Comparison of ENCODE assay signal across 8 cellular contexts in genomic region chr17:82097919-82098168, GRCh38. TPM values are rescaled to one million over a fixed set of nuclear protein-coding genes. Genes with fewer than 3 reads are reported as not detected.
DNase-seq lines count a peak whose midpoint lies in the region; ATAC-seq, FAIRE-seq and TF ChIP-seq lines count a peak whose summit lies in the region.

No MANE protein-coding gene starts in this region.

- H3K9ac ChIP-seq in iPS-15b (ENCODE audit: low read depth, low read length) = peak overlapping the region; percentile 79

- no peak for FAIRE-seq in urothelium cell line (lab: Jason Lieb, UNC)

- no peaks in the 10 kb centered on the region for H3K27me3 ChIP-seq in heart left ventricle
- H3K27me3 ChIP-seq in iPS-15b (ENCODE audit: control insufficient read depth, insufficient read depth, low read length) = no peaks in the 10 kb centered on the region

- DNase-seq in heart left ventricle = no peak
- no peak for DNase-seq in Right ventricle myocardium superior
- DNase-seq in substantia nigra (lab: John Stamatoyannopoulos, UW) = peak in 1 of 49 donors; percentile 67
- no peak for DNase-seq in activated CD4-positive, CD25-positive, alpha-beta regulatory T cell treated with anti-CD3 and anti-CD28 coated beads, Interleukin-2, amount 50 U/mL, for 72 hours
- DNase-seq in foreskin melanocyte = no peak
- DNase-seq in urothelium cell line (ENCODE audit: low spot score) = no peak

- H3K4me3 ChIP-seq in heart left ventricle = peak overlapping the region; percentile 65 to 95 (median 82)
- H3K4me3 ChIP-seq in WI38 (ENCODE audit: low read depth, low read length) = peak overlapping the region; percentile 69
- peak overlapping the region; percentile 51 for H3K4me3 ChIP-seq in iPS-15b (ENCODE audit: low read depth, low read length)

- H3K36me3 ChIP-seq in heart left ventricle = peaks cover 0 to 33% (median 22%) of the 10 kb centered on the region in 9 donors
- peaks cover 31% of the 10 kb centered on the region for H3K36me3 ChIP-seq in iPS-15b (ENCODE audit: control insufficient read depth, insufficient read depth, low read length)

- intact Hi-C loops in heart left ventricle (cut with DNase I) = loop anchor here in 3 of 10 donors (1.0 to 5.0 kb wide), 7 partner anchors 31 to 121 kb away; partner anchors contain the start of genes DCXR (in 2 of the 3), ASPSCR1 (in 1 of the 3), DUS1L (in 1 of the 3) and LRRC45 (in 1 of the 3)
- intact Hi-C loops in Right ventricle myocardium superior (cut with DNase I) = loop anchor here (5.0 kb wide), 1 partner anchor 61 kb away; the partner anchor contains the start of gene DCXR

- 0% methylated on average over 23 to 36 of the region's 36 CpGs; no CpG with 5 or more reads in 1 of the 4 donors for WGBS in heart left ventricle, 4 donors

- ATAC-seq in heart left ventricle (no peak), Right ventricle myocardium superior (ENCODE audit: poor library complexity) (no peak)

- TF ChIP-seq POLR2A in heart left ventricle (IDR thresholded peaks at IDR 0.05) = no peak

- TF ChIP-seq CTCF in heart left ventricle (IDR thresholded peaks at IDR 0.05) (no peak), WI38 (IDR thresholded peaks at IDR 0.05; ENCODE audit: low read depth, low read length) (no peak)

- peak overlapping the region; percentile 69 to 99 (median 96) for H3K27ac ChIP-seq in heart left ventricle
- H3K27ac ChIP-seq in substantia nigra (ENCODE audit: low read depth, low read length, poor library complexity, severe bottlenecking) = peak overlapping the region; percentile 91

- H3K4me1 ChIP-seq in heart left ventricle (peaks cover 0 to 42% (median 23%) of the 10 kb centered on the region in 12 donors), iPS-15b (ENCODE audit: control insufficient read depth, insufficient read depth, low read length) (no peaks in the 10 kb centered on the region)

- H3K9me3 ChIP-seq in heart left ventricle (no peaks in the 10 kb centered on the region), iPS-15b (ENCODE audit: control insufficient read depth, insufficient read depth, low read length) (no peaks in the 10 kb centered on the region)

RNA-seq across cellular contexts. Expression of gene FASN, which starts 0.2 kb away (rescaled TPM):
- 100 to 1,000 TPM in 1 of 9 donors, 10 to 100 TPM in 7, 1 to 10 TPM in 1; 6.9 to 103 (median 18.9) TPM for total RNA-seq in heart left ventricle
- polyA plus RNA-seq in heart left ventricle = 10 to 100 TPM; 17.5 to 47.5 TPM
- total RNA-seq in Right ventricle myocardium superior = 23.0 TPM

RNA-seq across cellular contexts. Expression of gene DUS1L, which starts 32.2 kb away (rescaled TPM):
- total RNA-seq in heart left ventricle = 10 to 100 TPM; 41.5 to 84.7 (median 59.4) TPM
- polyA plus RNA-seq in heart left ventricle = 100 to 1,000 TPM in 1 of 2 donors, 10 to 100 TPM in 1; 79.7 to 113 TPM
- total RNA-seq in Right ventricle myocardium superior = 57.9 TPM

RNA-seq across cellular contexts. Expression of gene GPS1, which starts 46.1 kb away (rescaled TPM):
- total RNA-seq in heart left ventricle (100 to 1,000 TPM in 2 of 9 donors, 10 to 100 TPM in 7; 76.7 to 151 (median 81.8) TPM), Right ventricle myocardium superior (86.5 TPM)
- 10 to 100 TPM; 95.0 to 97.7 TPM for polyA plus RNA-seq in heart left ventricle

RNA-seq across cellular contexts. Expression of gene RFNG, which starts 46.2 kb away (rescaled TPM):
- 10 to 100 TPM; 16.4 to 30.6 (median 20.4) TPM for total RNA-seq in heart left ventricle
- 10 to 100 TPM; 24.0 to 25.8 TPM for polyA plus RNA-seq in heart left ventricle
- total RNA-seq in Right ventricle myocardium superior = 20.5 TPM
